ENCODE assay signal across 1 cellular context in genomic region chr3:141392018-141392370, GRCh38.
TF ChIP-seq lines count a peak whose summit lies in the region.

No MANE protein-coding gene starts in this region.

TF ChIP-seq in GM12878, 131 proteins besides CTCF, POLR2A, EP300 and RAD21:
- TF ChIP-seq CREM (IDR thresholded peaks at IDR 0.05; ENCODE audit: low read depth) (no peak), FOXM1 (IDR thresholded peaks at IDR 0.05; ENCODE audit: low read depth, low read length) (no peak), USF2 (IDR thresholded peaks at IDR 0.05; ENCODE audit: borderline replicate concordance, low read depth, low read length) (no peak), SKIL (IDR thresholded peaks at IDR 0.05; ENCODE audit: low read depth, poor library complexity, severe bottlenecking) (no peak)
TF ChIP-seq in GM12878: peak in this region for 0.
